Comparison of ENCODE assay signal across 13 cellular contexts in genomic region chr4:8336412-8337075, GRCh38.
DNase-seq lines count a peak whose midpoint lies in the region; ATAC-seq and TF ChIP-seq lines count a peak whose summit lies in the region.
"Had no signal": no experiment of that assay in that cellular context is flagged by ENCODE, and none has a peak within 500 bp of the region (broad histone marks: within the 10 kb centered on the region; RNA-seq: fewer than 3 reads in every experiment).

No MANE protein-coding gene starts in this region.

- H3K27ac Mint-ChIP-seq in neural progenitor cell, result no peak overlapping the region
- H3K27ac Mint-ChIP-seq: memory B cell had no signal

- H3K9ac ChIP-seq in neural progenitor cell, result no peak overlapping the region

- H3K4me2 ChIP-seq in neural progenitor cell, result no peak overlapping the region

- no peak overlapping the region for H2AFZ ChIP-seq in neural progenitor cell (replicated peaks)

- no peaks in the 10 kb centered on the region for H3F3A ChIP-seq in neural progenitor cell (ENCODE audit: low read depth)

- H3K79me2 ChIP-seq in neural progenitor cell (ENCODE audit: low read depth), result no peaks in the 10 kb centered on the region

- H3K27me3 Mint-ChIP-seq in neural progenitor cell (ENCODE audit: insufficient read depth, low read depth), result peaks cover 4% of the 10 kb centered on the region

- WGBS in upper lobe of left lung, 2 donors, result 80 to 82% methylated on average over 7 of the region's 7 CpGs

- TF ChIP-seq CTCF in HEK293 (tag by site-specific recombination; IDR thresholded peaks at IDR 0.05) (no peak), NB4 (IDR thresholded peaks at IDR 0.05; ENCODE audit: low read depth, low read length) (no peak), choroid plexus epithelial cell (conservative IDR thresholded peaks at IDR 0.05; ENCODE audit: low read depth, low read length) (no peak), neutrophil (IDR thresholded peaks at IDR 0.05) (no peak), neural progenitor cell (IDR thresholded peaks at IDR 0.05) (no peak), upper lobe of left lung (IDR thresholded peaks at IDR 0.05) (no peak)

- no peak overlapping the region for H3K4me3 Mint-ChIP-seq in neural progenitor cell
- H3K4me3 Mint-ChIP-seq: memory B cell had no signal

- H3K36me3 Mint-ChIP-seq in neural progenitor cell, result no peaks in the 10 kb centered on the region

- H3K27ac ChIP-seq in HEK293 (ENCODE audit: extremely low read depth, low read depth, low read length) (no peak overlapping the region), neutrophil (peak overlapping the region; percentile 55), neural progenitor cell (no peak overlapping the region), upper lobe of left lung (no peak overlapping the region)
- H3K27ac ChIP-seq: C4-2B had no signal

- no peak for ATAC-seq in upper lobe of left lung (ENCODE audit: low FRiP score in 2 of 2)

- DNase-seq in NB4 (ENCODE audit: low read depth), result peak; percentile 68
- DNase-seq in choroid plexus epithelial cell (ENCODE audit: low read depth), result peak; percentile 22
- no peak for DNase-seq in neural progenitor cell (ENCODE audit: low spot score)
- no peak for DNase-seq in upper lobe of left lung
- no peak for DNase-seq in NOMO-1 (lab: John Stamatoyannopoulos, UW; ENCODE audit: unreplicated experiment in 2 of 2)
- DNase-seq: anterior cingulate cortex; NCI-H146; RPMI8226; stimulated activated CD4-positive, alpha-beta T cell treated with anti-CD3 and anti-CD28 coated beads, Interleukin-1b, Interleukin-23, amount 100 ng/mL, for 48 hours had no signal

- H3K9me3 ChIP-seq in HEK293 (ENCODE audit: control insufficient read depth, insufficient read depth, low read depth, low read length), result no peaks in the 10 kb centered on the region
- no peaks in the 10 kb centered on the region for H3K9me3 ChIP-seq in neutrophil
- no peaks in the 10 kb centered on the region for H3K9me3 ChIP-seq in neural progenitor cell (ENCODE audit: low read depth)
- H3K9me3 ChIP-seq in upper lobe of left lung, result no peaks in the 10 kb centered on the region

- CTCF ChIA-PET in HEK293 (lab: Yijun Ruan, JAX), result interaction anchor here (0.7 kb wide), 1 partner anchor 96 kb away, joined by 4 read pairs; no protein-coding TSS in a partner anchor

- H3K36me3 ChIP-seq in HEK293 (ENCODE audit: control insufficient read depth in 2 of 2, insufficient read depth in 1 of 2, low read length in 2 of 2), result no peaks in the 10 kb centered on the region
- H3K36me3 ChIP-seq in neutrophil, result no peaks in the 10 kb centered on the region
- H3K36me3 ChIP-seq in neural progenitor cell, result no peaks in the 10 kb centered on the region
- H3K36me3 ChIP-seq in upper lobe of left lung, result no peaks in the 10 kb centered on the region

- no peak overlapping the region for H3K4me3 ChIP-seq in HEK293 (ENCODE audit: low read depth, low read length)
- no peak overlapping the region for H3K4me3 ChIP-seq in NB4 (ENCODE audit: low read depth, low read length)
- H3K4me3 ChIP-seq in choroid plexus epithelial cell (ENCODE audit: low read depth, low read length), result no peak overlapping the region
- no peak overlapping the region for H3K4me3 ChIP-seq in neutrophil (ENCODE audit: low read depth in 1 of 2, low read length in 1 of 2)
- no peak overlapping the region for H3K4me3 ChIP-seq in neural progenitor cell
- H3K4me3 ChIP-seq in upper lobe of left lung, result no peak overlapping the region

- no peaks in the 10 kb centered on the region for H3K4me1 Mint-ChIP-seq in neural progenitor cell
- H3K4me1 Mint-ChIP-seq: memory B cell had no signal

- TF ChIP-seq EP300 in upper lobe of left lung (IDR thresholded peaks at IDR 0.05), result no peak

- no peaks in the 10 kb centered on the region for H4K20me1 ChIP-seq in neural progenitor cell (ENCODE audit: low read depth)

- TF ChIP-seq POLR2A in NB4 (IDR thresholded peaks at IDR 0.05; ENCODE audit: extremely low read depth, insufficient read length) (no peak), upper lobe of left lung (IDR thresholded peaks at IDR 0.05) (no peak)

- POLR2A ChIA-PET in HEK293 (lab: Yijun Ruan, JAX), result no interaction called here

- H3K9me3 Mint-ChIP-seq in neural progenitor cell, result peaks cover 22% of the 10 kb centered on the region

- H3K4me1 ChIP-seq in HEK293 (ENCODE audit: control insufficient read depth, insufficient read depth, low read length), result no peaks in the 10 kb centered on the region
- H3K4me1 ChIP-seq in neutrophil (ENCODE audit: control insufficient read depth in 1 of 2, insufficient read depth in 1 of 2, low read depth in 1 of 2, low read length in 1 of 2), result peaks cover 13 to 30% of the 10 kb centered on the region in 2 experiments
- no peaks in the 10 kb centered on the region for H3K4me1 ChIP-seq in neural progenitor cell
- H3K4me1 ChIP-seq in upper lobe of left lung, result no peaks in the 10 kb centered on the region

- no peaks in the 10 kb centered on the region for H3K27me3 ChIP-seq in neutrophil
- H3K27me3 ChIP-seq in neural progenitor cell, result no peaks in the 10 kb centered on the region
- no peaks in the 10 kb centered on the region for H3K27me3 ChIP-seq in upper lobe of left lung

TF ChIP-seq in HEK293, 187 proteins besides CTCF, POLR2A, EP300 and RAD21:
- TF ChIP-seq ZNF266 (tag by site-specific recombination; IDR thresholded peaks at IDR 0.05; ENCODE audit: low read depth), result peak; percentile 68; the same call in 1 of the 2 replicates
- no peak for TF ChIP-seq SCRT2 (tag by site-specific recombination; IDR thresholded peaks at IDR 0.05)
- TF ChIP-seq FEZF1 (tag by site-specific recombination; IDR thresholded peaks at IDR 0.05), result no peak
- peak; percentile 19; the same call in 1 of the 2 replicates for TF ChIP-seq ZIC2 (tag by site-specific recombination; IDR thresholded peaks at IDR 0.05)
TF ChIP-seq in HEK293: peak in this region for 2.

Comparison
In these comparisons a context has a peak if more than half of its experiments do, and no peak if none do; other contexts are left out.
1. DNase-seq: peak in NB4 (single experiment) and choroid plexus epithelial cell (single experiment); none in neural progenitor cell (single experiment), upper lobe of left lung (0 of 2) and NOMO-1 (0 of 2).